In the genomic region with DNA sequence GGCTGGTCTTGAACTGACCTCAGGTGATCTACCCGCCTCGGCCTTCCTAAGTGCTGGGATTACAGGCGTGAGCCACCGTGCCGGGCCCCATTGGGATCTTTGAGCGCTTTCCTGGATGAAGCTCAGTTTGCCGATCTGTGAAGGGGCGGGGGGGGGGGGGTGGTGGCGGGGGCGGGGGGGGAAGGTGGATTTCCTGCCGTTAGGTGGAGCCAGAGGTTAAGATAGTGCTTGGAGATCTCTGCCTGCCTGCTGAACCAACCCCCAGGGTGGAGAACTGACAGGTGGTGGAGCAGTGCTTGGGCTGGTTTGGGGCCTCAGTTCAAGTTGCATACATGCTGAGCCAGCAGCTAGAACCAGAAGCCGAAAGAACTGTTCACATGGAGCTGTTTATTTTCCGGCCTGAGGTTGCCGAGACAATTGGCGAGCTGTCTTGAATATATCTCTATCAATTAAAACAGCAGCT, we compare ENCODE assay signal across 8 cellular contexts. TPM values are rescaled to one million over a fixed set of nuclear protein-coding genes. Genes with fewer than 3 reads are reported as not detected.
DNase-seq lines count a peak whose midpoint lies in the region; ATAC-seq and TF ChIP-seq lines count a peak whose summit lies in the region.

No MANE protein-coding gene starts in this region.

- peak; percentile 72 for ATAC-seq in esophagus mucosa
- ATAC-seq in naive B cell (ENCODE audit: low read depth in 2 of 2), result peak; percentile 73

- no peaks in the 10 kb centered on the region for H3K79me2 ChIP-seq in OCI-LY3 (ENCODE audit: low read length)

- no peaks in the 10 kb centered on the region for H3K36me3 ChIP-seq in HUES64 (ENCODE audit: insufficient read depth, low read length)
- no peaks in the 10 kb centered on the region for H3K36me3 ChIP-seq in OCI-LY3 (replicated peaks; ENCODE audit: low read depth, low read length)

- 22% methylated on average over 10 of the region's 15 CpGs for WGBS in HUES64

- peak; percentile 38 for TF ChIP-seq CTCF in OCI-LY3 (IDR thresholded peaks at IDR 0.05; ENCODE audit: low read depth, low read length)

- H3K4me3 ChIP-seq in HUES64 (ENCODE audit: low read length) (peak overlapping the region; percentile 79), OCI-LY3 (ENCODE audit: low read length) (peak overlapping the region; percentile 87)

- H3K9me3 ChIP-seq in HUES64 (ENCODE audit: insufficient read depth, low read depth, low read length) (no peaks in the 10 kb centered on the region), OCI-LY3 (ENCODE audit: insufficient read depth, low read length) (no peaks in the 10 kb centered on the region)

- H3K9ac ChIP-seq in HUES64 (ENCODE audit: low read depth, low read length) (no peak overlapping the region), OCI-LY3 (ENCODE audit: low read length) (peak overlapping the region; percentile 59; the same call in 1 of the 2 replicates)

- H3K27me3 Mint-ChIP-seq in activated T-cell treated with anti-CD3 and anti-CD28 coated beads, Interleukin-2, amount 50 U/mL, for 24 hours, result peaks cover 23% of the 10 kb centered on the region
- peaks cover 18 to 23% (median 23%) of the 10 kb centered on the region in 3 donors for H3K27me3 Mint-ChIP-seq in naive B cell

- DNase-seq in COLO668 (lab: John Stamatoyannopoulos, UW; ENCODE audit: unreplicated experiment), result peak; percentile 81
- DNase-seq in activated T-cell treated with anti-CD3 and anti-CD28 coated beads, Interleukin-2, amount 50 U/mL, for 24 hours, result peak; percentile 71
- peak; percentile 63 for DNase-seq in naive B cell
- DNase-seq in stromal cell of bone marrow (ENCODE audit: low read depth), result peak; percentile 4
- DNase-seq in dedifferentiated amniotic fluid mesenchymal stem cell (ENCODE audit: extremely low spot score), result no peak

- H3K27me3 ChIP-seq in HUES64 (ENCODE audit: insufficient read depth, low read length) (peaks cover 14% of the 10 kb centered on the region), OCI-LY3 (ENCODE audit: low read depth, low read length) (peaks cover 26% of the 10 kb centered on the region)

- H4K20me1 ChIP-seq in OCI-LY3 (ENCODE audit: insufficient read depth, low read length), result no peaks in the 10 kb centered on the region

- H3K4me1 Mint-ChIP-seq in activated T-cell treated with anti-CD3 and anti-CD28 coated beads, Interleukin-2, amount 50 U/mL, for 24 hours (ENCODE audit: low read depth), result peaks cover 59% of the 10 kb centered on the region
- peaks cover 20 to 31% (median 28%) of the 10 kb centered on the region in 3 donors for H3K4me1 Mint-ChIP-seq in naive B cell

- H3K4me1 ChIP-seq in HUES64 (ENCODE audit: insufficient read depth, low read length) (peaks cover 21% of the 10 kb centered on the region), OCI-LY3 (ENCODE audit: low read length) (peaks cover 38% of the 10 kb centered on the region)

- H3K27ac Mint-ChIP-seq in activated T-cell treated with anti-CD3 and anti-CD28 coated beads, Interleukin-2, amount 50 U/mL, for 24 hours, result peak overlapping the region; percentile 86
- peak overlapping the region in 5 of 6 donors; percentile 4 to 98 (median 69) for H3K27ac Mint-ChIP-seq in naive B cell

- H2AFZ ChIP-seq in OCI-LY3 (ENCODE audit: low read depth, low read length), result no peak overlapping the region

- H3K27ac ChIP-seq in HUES64 (ENCODE audit: low read depth, low read length) (no peak overlapping the region), OCI-LY3 (ENCODE audit: low read length) (no peak overlapping the region)

- H3K4me3 Mint-ChIP-seq in activated T-cell treated with anti-CD3 and anti-CD28 coated beads, Interleukin-2, amount 50 U/mL, for 24 hours, result peak overlapping the region; percentile 85
- peak overlapping the region; percentile 84 to 100 (median 93) for H3K4me3 Mint-ChIP-seq in naive B cell

- peaks cover 5% of the 10 kb centered on the region for H3K36me3 Mint-ChIP-seq in activated T-cell treated with anti-CD3 and anti-CD28 coated beads, Interleukin-2, amount 50 U/mL, for 24 hours (ENCODE audit: low read depth)
- no peaks in the 10 kb centered on the region for H3K36me3 Mint-ChIP-seq in naive B cell

- no peaks in the 10 kb centered on the region for H3K9me3 Mint-ChIP-seq in activated T-cell treated with anti-CD3 and anti-CD28 coated beads, Interleukin-2, amount 50 U/mL, for 24 hours
- H3K9me3 Mint-ChIP-seq in naive B cell, result no peaks in the 10 kb centered on the region

- H3K4me2 ChIP-seq in OCI-LY3 (ENCODE audit: low read length), result peak overlapping the region; percentile 100

RNA-seq across cellular contexts. Expression of a gene that starts 1.7 kb away (rescaled TPM):
- 4.2 TPM for polyA plus RNA-seq in HUES64 (2013, experiment 1 of 2)
- 4.8 TPM for polyA plus RNA-seq in HUES64 (2013, experiment 2 of 2)
- 1.00 TPM for total RNA-seq in esophagus mucosa
- under 1 TPM in 5 of 6 donors, not detected in 1; 0.12 to 0.77 (median 0.50) TPM for polyA plus RNA-seq in naive B cell (ENCODE audit: low read depth in 6 of 6)

RNA-seq across cellular contexts. Expression of a gene that starts 17.9 kb away (rescaled TPM):
- polyA plus RNA-seq in HUES64 (2013, experiment 1 of 2), result 4.6 TPM
- polyA plus RNA-seq in HUES64 (2013, experiment 2 of 2), result 4.8 TPM
- 5.7 TPM for total RNA-seq in esophagus mucosa
- 1 to 10 TPM; 4.5 to 7.6 (median 5.8) TPM for polyA plus RNA-seq in naive B cell (ENCODE audit: low read depth in 6 of 6)
